ENCODE assay signal across 8 cellular contexts in genomic region chr18:35616664-35617423, GRCh38. TPM values are rescaled to one million over a fixed set of nuclear protein-coding genes. Genes with fewer than 3 reads are reported as not detected.
A peak's percentile ranks its signal among the peaks of the same experiment; 100 is the strongest.
DNase-seq lines count a peak whose midpoint lies in the region; ATAC-seq and TF ChIP-seq lines count a peak whose summit lies in the region.

No MANE protein-coding gene starts in this region.

- H3K27ac ChIP-seq in DND-41 (ENCODE audit: low read length) (0 out of 2 replicates have a peak overlapping the region, but pooled peaks have one; percentile 2), HUES6 (ENCODE audit: low read depth, low read length) (peak overlapping the region; percentile 28; the same call in 1 of the 2 replicates)

- H3K27ac Mint-ChIP-seq in activated B cell treated with CpG ODN at 0.5 μM for 24 hours: no peak overlapping the region

- H3K27me3 Mint-ChIP-seq in activated B cell treated with CpG ODN at 0.5 μM for 24 hours: no peaks in the 10 kb centered on the region

- DNase-seq in DND-41 (peak; percentile 53), activated B cell treated with CpG ODN at 0.5 μM for 24 hours (peak; percentile 24), choroid plexus epithelial cell (ENCODE audit: low read depth) (peak; percentile 95), NCI-H345 treated with DMSO at 0.1 percent for 48 hours (lab: John Stamatoyannopoulos, UW; ENCODE audit: unreplicated experiment) (no peak)
- peak; percentile 63 for DNase-seq in stimulated activated CD8-positive, alpha-beta memory T cell treated with anti-CD3 and anti-CD28 coated beads, Interleukin-4, amount 100 ng/mL, for 48 hours

- ATAC-seq in DND-41 (ENCODE audit: insufficient read depth, low read depth) (peak; percentile 91), GM21576 (IDR thresholded peaks at IDR 0.05; ENCODE audit: unreplicated experiment) (peak; percentile 98), activated B cell treated with CpG ODN at 0.5 μM for 24 hours (ENCODE audit: low read depth) (peak; percentile 93)

- H3K27me3 ChIP-seq in DND-41 (ENCODE audit: insufficient read depth, low read length, poor library complexity): no peaks in the 10 kb centered on the region
- no peaks in the 10 kb centered on the region for H3K27me3 ChIP-seq in HUES6 (ENCODE audit: control insufficient read depth, insufficient read depth, low read length)
- no peaks in the 10 kb centered on the region for H3K27me3 ChIP-seq in mononuclear cell (ENCODE audit: insufficient read depth, low read length)

- CTCF ChIA-PET in activated B cell treated with CpG ODN at 0.5 μM for 24 hours (lab: Charles Lee): interaction anchor here (0.9 to 1.6 kb wide), 5 partner anchors 26 to 333 kb away, joined by 3 to 6 read pairs (median 4); no protein-coding TSS in a partner anchor

- POLR2A ChIA-PET in activated B cell treated with CpG ODN at 0.5 μM for 24 hours (lab: Charles Lee): interaction anchor here (0.5 to 1.9 kb wide), 17 partner anchors 8 to 512 kb away, joined by 3 to 15 read pairs (median 4); partner anchors contain the start of genes GALNT1, INO80C and RMP24

- H3K9ac ChIP-seq in DND-41 (ENCODE audit: low read depth, low read length): no peak overlapping the region
- no peak overlapping the region for H3K9ac ChIP-seq in HUES6 (ENCODE audit: low read length)

- H3K4me1 Mint-ChIP-seq in activated B cell treated with CpG ODN at 0.5 μM for 24 hours: peaks cover 12% of the 10 kb centered on the region

- H3K9me3 Mint-ChIP-seq in activated B cell treated with CpG ODN at 0.5 μM for 24 hours: no peaks in the 10 kb centered on the region

- H3K4me3 Mint-ChIP-seq in activated B cell treated with CpG ODN at 0.5 μM for 24 hours: no peak overlapping the region

- TF ChIP-seq CTCF in DND-41 (IDR thresholded peaks at IDR 0.05; ENCODE audit: borderline replicate concordance, extremely low read depth, low read length, poor library complexity, severe bottlenecking) (no peak), activated B cell treated with CpG ODN at 0.5 μM for 24 hours (IDR thresholded peaks at IDR 0.05) (no peak), choroid plexus epithelial cell (conservative IDR thresholded peaks at IDR 0.05; ENCODE audit: low read depth, low read length) (no peak)

- H4K20me1 ChIP-seq in DND-41 (ENCODE audit: insufficient read depth, low read length): peaks cover 12% of the 10 kb centered on the region; the same call in 1 of the 2 replicates

- H3K4me2 ChIP-seq in DND-41 (ENCODE audit: insufficient read depth, low read length): no peak overlapping the region

- H3K36me3 Mint-ChIP-seq in activated B cell treated with CpG ODN at 0.5 μM for 24 hours (ENCODE audit: low read depth): no peaks in the 10 kb centered on the region

- H3K4me3 ChIP-seq in DND-41 (ENCODE audit: low read depth in 1 of 2, low read length in 2 of 2) (no peak overlapping the region), HUES6 (ENCODE audit: low read depth, low read length) (no peak overlapping the region), choroid plexus epithelial cell (ENCODE audit: low read depth, low read length) (peak overlapping the region; percentile 8), mononuclear cell (ENCODE audit: low read length) (peak overlapping the region; percentile 1)

- H3K4me1 ChIP-seq in DND-41 (ENCODE audit: insufficient read depth, low read length) (peaks cover 12% of the 10 kb centered on the region), HUES6 (ENCODE audit: control insufficient read depth, insufficient read depth, low read length) (peaks cover 40% of the 10 kb centered on the region), mononuclear cell (ENCODE audit: insufficient read depth, low read length) (peaks cover 18% of the 10 kb centered on the region)

- H3K36me3 ChIP-seq in DND-41 (ENCODE audit: insufficient read depth, low read length): no peaks in the 10 kb centered on the region
- H3K36me3 ChIP-seq in HUES6 (ENCODE audit: control insufficient read depth, insufficient read depth, low read length): no peaks in the 10 kb centered on the region

- no peak overlapping the region for H2AFZ ChIP-seq in DND-41 (ENCODE audit: low read depth, low read length)

- H3K9me3 ChIP-seq in DND-41 (ENCODE audit: insufficient read depth, low read length, severe bottlenecking): no peaks in the 10 kb centered on the region
- no peaks in the 10 kb centered on the region for H3K9me3 ChIP-seq in HUES6 (ENCODE audit: control insufficient read depth, insufficient read depth, low read depth, low read length)
- no peaks in the 10 kb centered on the region for H3K9me3 ChIP-seq in mononuclear cell (ENCODE audit: low read depth, low read length)

- intact Hi-C loops in activated B cell treated with CpG ODN at 0.5 μM for 24 hours (cut with micrococcal nuclease): loop anchor here (1.0 to 10.0 kb wide), 7 partner anchors 25 to 642 kb away; partner anchors contain the start of genes INO80C, MAPRE2 and RPRD1A

- peaks cover 28% of the 10 kb centered on the region; the same call in 1 of the 2 replicates for H3K79me2 ChIP-seq in DND-41 (ENCODE audit: insufficient read depth, low read length)

RNA-seq across cellular contexts. Expression of gene GALNT1, which starts 35.3 kb away (rescaled TPM):
- total RNA-seq in activated B cell treated with CpG ODN at 0.5 μM for 24 hours (67.5 and 70.6 TPM in 2 replicates), mononuclear cell (50.4 TPM)

Comparison
In these comparisons a context has a peak if more than half of its experiments do, and no peak if none do; other contexts are left out.
1. H3K4me3 ChIP-seq: peak in choroid plexus epithelial cell (single experiment) and mononuclear cell (single experiment); none in DND-41 (0 of 2) and HUES6 (single experiment).
2. Peak in every context shown above with its lines, with median percentiles within 50 percentile points of each other: ATAC-seq.